8 cellular contexts compared by ENCODE assay signal in genomic region chr13:79775830-79776229, GRCh38.
DNase-seq lines count a peak whose midpoint lies in the region; ATAC-seq and TF ChIP-seq lines count a peak whose summit lies in the region.

No MANE protein-coding gene starts in this region.

- H3K4me1 ChIP-seq in SJCRH30, result peaks cover 63% of the 10 kb centered on the region

- H3K36me3 Mint-ChIP-seq in progenitor cell of endocrine pancreas (ENCODE audit: insufficient read depth), result peaks cover 9% of the 10 kb centered on the region
- no peaks in the 10 kb centered on the region for H3K36me3 Mint-ChIP-seq in T-helper 2 cell treated with Interferon-gamma antibody and Interleukin-4, amounts not matched to agents 5 μg/mL and 100 μg/mL, for 36 hours (ENCODE audit: low read depth)

- peak; percentile 46 for DNase-seq in ELF-1 (ENCODE audit: low read depth, low spot score)
- DNase-seq in SJCRH30, result peak; percentile 70 to 82
- DNase-seq in fibroblast of villous mesenchyme (ENCODE audit: low read depth), result peak; percentile 73
- no peak for DNase-seq in progenitor cell of endocrine pancreas (ENCODE audit: low spot score, unreplicated experiment)
- no peak for DNase-seq in T-helper 2 cell treated with Interferon-gamma antibody and Interleukin-4, amounts not matched to agents 5 μg/mL and 100 μg/mL, for 36 hours (ENCODE audit: low spot score)

- H3K27me3 Mint-ChIP-seq in progenitor cell of endocrine pancreas, result no peaks in the 10 kb centered on the region
- no peaks in the 10 kb centered on the region for H3K27me3 Mint-ChIP-seq in T-helper 2 cell treated with Interferon-gamma antibody and Interleukin-4, amounts not matched to agents 5 μg/mL and 100 μg/mL, for 36 hours (ENCODE audit: low read depth)

- ATAC-seq in HG02884 (IDR thresholded peaks at IDR 0.05; ENCODE audit: unreplicated experiment) (peak; percentile 42), GM18505 (IDR thresholded peaks at IDR 0.05; ENCODE audit: unreplicated experiment) (no peak), GM18870 (IDR thresholded peaks at IDR 0.05; ENCODE audit: unreplicated experiment) (no peak)

- H3K4me3 ChIP-seq in SJCRH30, result no peak overlapping the region
- H3K4me3 ChIP-seq in fibroblast of villous mesenchyme (ENCODE audit: low read depth, low read length), result no peak overlapping the region

- no peak overlapping the region for H3K4me3 Mint-ChIP-seq in progenitor cell of endocrine pancreas (ENCODE audit: low read depth)
- H3K4me3 Mint-ChIP-seq in T-helper 2 cell treated with Interferon-gamma antibody and Interleukin-4, amounts not matched to agents 5 μg/mL and 100 μg/mL, for 36 hours, result no peak overlapping the region

- peaks cover 39% of the 10 kb centered on the region for H3K4me1 Mint-ChIP-seq in progenitor cell of endocrine pancreas (ENCODE audit: low read depth)
- no peaks in the 10 kb centered on the region for H3K4me1 Mint-ChIP-seq in T-helper 2 cell treated with Interferon-gamma antibody and Interleukin-4, amounts not matched to agents 5 μg/mL and 100 μg/mL, for 36 hours (ENCODE audit: low read depth)

- H3K27ac Mint-ChIP-seq in progenitor cell of endocrine pancreas, result peak overlapping the region; percentile 49
- H3K27ac Mint-ChIP-seq in T-helper 2 cell treated with Interferon-gamma antibody and Interleukin-4, amounts not matched to agents 5 μg/mL and 100 μg/mL, for 36 hours, result no peak overlapping the region

- H3K9me3 Mint-ChIP-seq in progenitor cell of endocrine pancreas (ENCODE audit: low read depth), result peaks cover 12% of the 10 kb centered on the region
- H3K9me3 Mint-ChIP-seq in T-helper 2 cell treated with Interferon-gamma antibody and Interleukin-4, amounts not matched to agents 5 μg/mL and 100 μg/mL, for 36 hours, result no peaks in the 10 kb centered on the region

- no peak for TF ChIP-seq POLR2A in GM18505 (IDR thresholded peaks at IDR 0.05; ENCODE audit: borderline replicate concordance, extremely low read depth, insufficient read depth, insufficient read length)

- H3K9me3 ChIP-seq in SJCRH30 (replicated peaks), result peaks cover 11% of the 10 kb centered on the region

- peak overlapping the region; percentile 96 for H3K27ac ChIP-seq in SJCRH30

- TF ChIP-seq CTCF in fibroblast of villous mesenchyme (IDR thresholded peaks at IDR 0.05; ENCODE audit: insufficient read depth, low read depth, low read length) (peak; percentile 75), progenitor cell of endocrine pancreas (IDR thresholded peaks at IDR 0.05; ENCODE audit: unreplicated experiment) (peak; percentile 71)

- no peaks in the 10 kb centered on the region for H3K36me3 ChIP-seq in SJCRH30

- no peaks in the 10 kb centered on the region for H3K27me3 ChIP-seq in SJCRH30

Comparison
In these comparisons a context has a peak if more than half of its experiments do, and no peak if none do; other contexts are left out.
1. DNase-seq: peak in ELF-1 (single experiment), SJCRH30 (2 of 2) and fibroblast of villous mesenchyme (single experiment); none in progenitor cell of endocrine pancreas (single experiment) and T-helper 2 cell treated with Interferon-gamma antibody and Interleukin-4, amounts not matched to agents 5 μg/mL and 100 μg/mL, for 36 hours (single experiment).